9 cellular contexts compared by ENCODE assay signal in genomic region chr10:86958831-86959736, GRCh38. TPM values are rescaled to one million over a fixed set of nuclear protein-coding genes. Genes with fewer than 3 reads are reported as not detected.
A peak's percentile ranks its signal among the peaks of the same experiment; 100 is the strongest.
DNase-seq lines count a peak whose midpoint lies in the region; ATAC-seq and TF ChIP-seq lines count a peak whose summit lies in the region.
"Had no signal": no experiment of that assay in that cellular context is flagged by ENCODE, and none has a peak within 500 bp of the region (broad histone marks: within the 10 kb centered on the region; RNA-seq: fewer than 3 reads in every experiment).

No MANE protein-coding gene starts in this region.

- no peaks in the 10 kb centered on the region for H3K9me3 Mint-ChIP-seq in activated CD8-positive, alpha-beta memory T cell treated with anti-CD3 and anti-CD28 coated beads, Interleukin-2, amount 10 ng/mL, durations not matched to agents 7 days and 5 days (ENCODE audit: low read depth)

- TF ChIP-seq CTCF in transverse colon (IDR thresholded peaks at IDR 0.05) = no peak

- H3K4me1 Mint-ChIP-seq in activated CD8-positive, alpha-beta memory T cell treated with anti-CD3 and anti-CD28 coated beads, Interleukin-2, amount 10 ng/mL, durations not matched to agents 7 days and 5 days = peaks cover 5% of the 10 kb centered on the region

- H3K36me3 ChIP-seq in transverse colon = no peaks in the 10 kb centered on the region

- ATAC-seq in activated CD8-positive, alpha-beta memory T cell treated with anti-CD3 and anti-CD28 coated beads, Interleukin-2, amount 10 ng/mL, durations not matched to agents 7 days and 5 days = no peak
- no peak for ATAC-seq in GM19035 (IDR thresholded peaks at IDR 0.05; ENCODE audit: unreplicated experiment)

- H3K27me3 Mint-ChIP-seq in activated CD8-positive, alpha-beta memory T cell treated with anti-CD3 and anti-CD28 coated beads, Interleukin-2, amount 10 ng/mL, durations not matched to agents 7 days and 5 days = no peaks in the 10 kb centered on the region

- TF ChIP-seq POLR2A in transverse colon (IDR thresholded peaks at IDR 0.05) = no peak

- DNase-seq in NCI-H146 (lab: John Stamatoyannopoulos, UW) = peak; percentile 28
- DNase-seq in caudate nucleus (lab: John Stamatoyannopoulos, UW) = no peak
- DNase-seq in left kidney (ENCODE audit: low read depth, low spot score) = peak; percentile 89
- DNase-seq in transverse colon = no peak
- DNase-seq in activated CD8-positive, alpha-beta memory T cell treated with anti-CD3 and anti-CD28 coated beads, Interleukin-2, amount 10 ng/mL, durations not matched to agents 7 days and 5 days = no peak
- DNase-seq in DMS 273 treated with DMSO at 0.1 percent for 48 hours (lab: John Stamatoyannopoulos, UW) = no peak
- DNase-seq: cortex of kidney; stimulated activated CD4-positive, alpha-beta T cell treated with anti-CD3 and anti-CD28 coated beads, Interleukin-2, amount 100 ng/mL, for 24 hours had no signal

- in situ Hi-C loops in transverse colon (cut with MboI; ENCODE audit: low pct_ligation_motif_present in 1 of 4, low pct_unique_long_range_greater_than_20kb in 1 of 4, low sequenced_read_pairs in 3 of 4) = no loop called here

- H3K4me1 ChIP-seq in transverse colon = peaks cover 0 to 27% (median 9%) of the 10 kb centered on the region in 4 donors

- 59% methylated on average over 15 of the region's 17 CpGs; no CpG with 5 or more reads in 1 of the 2 donors for WGBS in transverse colon (ENCODE audit: low coverage in 1 of 2), 2 donors

- intact Hi-C loops in transverse colon (cut with DNase I; ENCODE audit: low total_unique reads) = no loop called here

- H3K27ac Mint-ChIP-seq in activated CD8-positive, alpha-beta memory T cell treated with anti-CD3 and anti-CD28 coated beads, Interleukin-2, amount 10 ng/mL, durations not matched to agents 7 days and 5 days = no peak overlapping the region

- peak overlapping the region; percentile 67 for H3K27ac ChIP-seq in caudate nucleus (ENCODE audit: low read depth, low read length)
- peak overlapping the region; percentile 33 to 69 (median 46) for H3K27ac ChIP-seq in transverse colon

- H3K27me3 ChIP-seq in transverse colon = no peaks in the 10 kb centered on the region

- no peaks in the 10 kb centered on the region for H3K36me3 Mint-ChIP-seq in activated CD8-positive, alpha-beta memory T cell treated with anti-CD3 and anti-CD28 coated beads, Interleukin-2, amount 10 ng/mL, durations not matched to agents 7 days and 5 days

- TF ChIP-seq EP300 in transverse colon (IDR thresholded peaks at IDR 0.05; ENCODE audit: low read depth) = no peak

- CTCF ChIA-PET in activated CD8-positive, alpha-beta memory T cell treated with anti-CD3 and anti-CD28 coated beads, Interleukin-2, amount 10 ng/mL, durations not matched to agents 7 days and 5 days (lab: Charles Lee) = interaction anchor here (1.9 to 2.3 kb wide), 3 partner anchors 8 to 17 kb away, joined by 4 to 12 read pairs (median 9); no protein-coding TSS in a partner anchor

- H3K4me3 Mint-ChIP-seq in activated CD8-positive, alpha-beta memory T cell treated with anti-CD3 and anti-CD28 coated beads, Interleukin-2, amount 10 ng/mL, durations not matched to agents 7 days and 5 days = no peak overlapping the region

- H3K9me3 ChIP-seq in transverse colon = no peaks in the 10 kb centered on the region

- H3K4me3 ChIP-seq in transverse colon = peak overlapping the region in 1 of 4 donors; percentile 2

RNA-seq across cellular contexts. Expression of gene SNCG, which starts 0.7 kb away (rescaled TPM):
- 1 to 10 TPM in 2 of 4 donors, not detected in 2; 7.4 to 7.5 TPM for total RNA-seq in transverse colon
- total RNA-seq in activated CD8-positive, alpha-beta memory T cell treated with anti-CD3 and anti-CD28 coated beads, Interleukin-2, amount 10 ng/mL, durations not matched to agents 7 days and 5 days = not detected

RNA-seq across cellular contexts. Expression of gene MMRN2, which starts 1.7 kb away (rescaled TPM):
- 10 to 100 TPM in 1 of 4 donors, 1 to 10 TPM in 3; 1.1 to 25.3 (median 8.1) TPM for total RNA-seq in transverse colon
- total RNA-seq in activated CD8-positive, alpha-beta memory T cell treated with anti-CD3 and anti-CD28 coated beads, Interleukin-2, amount 10 ng/mL, durations not matched to agents 7 days and 5 days = not detected

RNA-seq across cellular contexts. Expression of gene ADIRF, which starts 9.2 kb away (rescaled TPM):
- total RNA-seq in transverse colon = 100 to 1,000 TPM in 2 of 4 donors, 10 to 100 TPM in 2; 35.0 to 194 (median 117) TPM
- total RNA-seq in activated CD8-positive, alpha-beta memory T cell treated with anti-CD3 and anti-CD28 coated beads, Interleukin-2, amount 10 ng/mL, durations not matched to agents 7 days and 5 days = not detected

Comparison
In these comparisons a context has a peak if more than half of its experiments do, and no peak if none do; other contexts are left out.
1. DNase-seq: peak in NCI-H146 (single experiment) and left kidney (single experiment); none in caudate nucleus (0 of 61), transverse colon (single experiment), activated CD8-positive, alpha-beta memory T cell treated with anti-CD3 and anti-CD28 coated beads, Interleukin-2, amount 10 ng/mL, durations not matched to agents 7 days and 5 days (single experiment) and DMS 273 treated with DMSO at 0.1 percent for 48 hours (single experiment).
2. RNA of gene ADIRF, which starts 9.2 kb away (total RNA-seq): 35.0 to 194 TPM in transverse colon; not detected in activated CD8-positive, alpha-beta memory T cell treated with anti-CD3 and anti-CD28 coated beads, Interleukin-2, amount 10 ng/mL, durations not matched to agents 7 days and 5 days; every median in the first group is over 10 times any median in the second.